Comparison of ENCODE assay signal across 1 cellular context in the genomic region with DNA sequence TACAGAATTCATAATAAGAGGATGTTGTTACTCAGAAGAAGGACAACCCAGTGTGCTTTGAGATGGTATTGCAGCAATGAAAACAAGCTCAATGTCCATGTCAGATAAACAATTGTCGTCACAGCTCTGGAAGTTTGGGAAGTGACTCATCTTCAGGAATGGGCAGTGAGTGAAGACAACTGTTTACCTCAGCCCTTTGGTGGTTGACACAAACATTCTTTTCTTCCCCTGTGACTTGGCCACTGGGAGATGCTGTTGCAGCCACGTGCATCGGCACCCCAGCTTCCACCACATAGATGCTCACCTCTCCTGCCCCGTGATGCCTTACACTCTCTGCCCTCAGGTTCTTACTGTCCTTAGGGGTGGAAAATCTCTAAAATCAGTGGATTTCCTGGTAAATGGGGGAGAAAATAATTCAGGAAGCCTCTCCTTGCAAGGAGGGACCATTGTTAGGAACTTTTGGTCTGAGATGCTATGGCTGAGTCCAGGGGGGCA.
TF ChIP-seq lines count a peak whose summit lies in the region.

No MANE protein-coding gene starts in this region.

TF ChIP-seq in HEK293, 187 proteins besides CTCF, POLR2A, EP300 and RAD21 (continued from another document and continues in another):
- TF ChIP-seq, protein P1, sequence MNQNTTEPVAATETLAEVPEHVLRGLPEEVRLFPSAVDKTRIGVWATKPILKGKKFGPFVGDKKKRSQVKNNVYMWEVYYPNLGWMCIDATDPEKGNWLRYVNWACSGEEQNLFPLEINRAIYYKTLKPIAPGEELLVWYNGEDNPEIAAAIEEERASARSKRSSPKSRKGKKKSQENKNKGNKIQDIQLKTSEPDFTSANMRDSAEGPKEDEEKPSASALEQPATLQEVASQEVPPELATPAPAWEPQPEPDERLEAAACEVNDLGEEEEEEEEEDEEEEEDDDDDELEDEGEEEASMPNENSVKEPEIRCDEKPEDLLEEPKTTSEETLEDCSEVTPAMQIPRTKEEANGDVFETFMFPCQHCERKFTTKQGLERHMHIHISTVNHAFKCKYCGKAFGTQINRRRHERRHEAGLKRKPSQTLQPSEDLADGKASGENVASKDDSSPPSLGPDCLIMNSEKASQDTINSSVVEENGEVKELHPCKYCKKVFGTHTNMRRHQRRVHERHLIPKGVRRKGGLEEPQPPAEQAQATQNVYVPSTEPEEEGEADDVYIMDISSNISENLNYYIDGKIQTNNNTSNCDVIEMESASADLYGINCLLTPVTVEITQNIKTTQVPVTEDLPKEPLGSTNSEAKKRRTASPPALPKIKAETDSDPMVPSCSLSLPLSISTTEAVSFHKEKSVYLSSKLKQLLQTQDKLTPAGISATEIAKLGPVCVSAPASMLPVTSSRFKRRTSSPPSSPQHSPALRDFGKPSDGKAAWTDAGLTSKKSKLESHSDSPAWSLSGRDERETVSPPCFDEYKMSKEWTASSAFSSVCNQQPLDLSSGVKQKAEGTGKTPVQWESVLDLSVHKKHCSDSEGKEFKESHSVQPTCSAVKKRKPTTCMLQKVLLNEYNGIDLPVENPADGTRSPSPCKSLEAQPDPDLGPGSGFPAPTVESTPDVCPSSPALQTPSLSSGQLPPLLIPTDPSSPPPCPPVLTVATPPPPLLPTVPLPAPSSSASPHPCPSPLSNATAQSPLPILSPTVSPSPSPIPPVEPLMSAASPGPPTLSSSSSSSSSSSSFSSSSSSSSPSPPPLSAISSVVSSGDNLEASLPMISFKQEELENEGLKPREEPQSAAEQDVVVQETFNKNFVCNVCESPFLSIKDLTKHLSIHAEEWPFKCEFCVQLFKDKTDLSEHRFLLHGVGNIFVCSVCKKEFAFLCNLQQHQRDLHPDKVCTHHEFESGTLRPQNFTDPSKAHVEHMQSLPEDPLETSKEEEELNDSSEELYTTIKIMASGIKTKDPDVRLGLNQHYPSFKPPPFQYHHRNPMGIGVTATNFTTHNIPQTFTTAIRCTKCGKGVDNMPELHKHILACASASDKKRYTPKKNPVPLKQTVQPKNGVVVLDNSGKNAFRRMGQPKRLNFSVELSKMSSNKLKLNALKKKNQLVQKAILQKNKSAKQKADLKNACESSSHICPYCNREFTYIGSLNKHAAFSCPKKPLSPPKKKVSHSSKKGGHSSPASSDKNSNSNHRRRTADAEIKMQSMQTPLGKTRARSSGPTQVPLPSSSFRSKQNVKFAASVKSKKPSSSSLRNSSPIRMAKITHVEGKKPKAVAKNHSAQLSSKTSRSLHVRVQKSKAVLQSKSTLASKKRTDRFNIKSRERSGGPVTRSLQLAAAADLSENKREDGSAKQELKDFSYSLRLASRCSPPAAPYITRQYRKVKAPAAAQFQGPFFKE (tag by site-specific recombination; IDR thresholded peaks at IDR 0.05; ENCODE audit: borderline replicate concordance) = no peak
- no peak for TF ChIP-seq ZNF350 (tag by site-specific recombination; IDR thresholded peaks at IDR 0.05)
- TF ChIP-seq, protein P2, sequence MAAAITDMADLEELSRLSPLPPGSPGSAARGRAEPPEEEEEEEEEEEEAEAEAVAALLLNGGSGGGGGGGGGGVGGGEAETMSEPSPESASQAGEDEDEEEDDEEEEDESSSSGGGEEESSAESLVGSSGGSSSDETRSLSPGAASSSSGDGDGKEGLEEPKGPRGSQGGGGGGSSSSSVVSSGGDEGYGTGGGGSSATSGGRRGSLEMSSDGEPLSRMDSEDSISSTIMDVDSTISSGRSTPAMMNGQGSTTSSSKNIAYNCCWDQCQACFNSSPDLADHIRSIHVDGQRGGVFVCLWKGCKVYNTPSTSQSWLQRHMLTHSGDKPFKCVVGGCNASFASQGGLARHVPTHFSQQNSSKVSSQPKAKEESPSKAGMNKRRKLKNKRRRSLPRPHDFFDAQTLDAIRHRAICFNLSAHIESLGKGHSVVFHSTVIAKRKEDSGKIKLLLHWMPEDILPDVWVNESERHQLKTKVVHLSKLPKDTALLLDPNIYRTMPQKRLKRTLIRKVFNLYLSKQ (tag by site-specific recombination; IDR thresholded peaks at IDR 0.05; ENCODE audit: borderline replicate concordance) = no peak
- no peak for TF ChIP-seq ZNF174 (tag by site-specific recombination; IDR thresholded peaks at IDR 0.05)
- TF ChIP-seq ZNF121 (tag by site-specific recombination; IDR thresholded peaks at IDR 0.05) = no peak
- TF ChIP-seq ZNF776 (tag by site-specific recombination; IDR thresholded peaks at IDR 0.05; ENCODE audit: borderline replicate concordance) = no peak
- no peak for TF ChIP-seq KLF16 (tag by site-specific recombination; IDR thresholded peaks at IDR 0.05)
- TF ChIP-seq, protein P3, sequence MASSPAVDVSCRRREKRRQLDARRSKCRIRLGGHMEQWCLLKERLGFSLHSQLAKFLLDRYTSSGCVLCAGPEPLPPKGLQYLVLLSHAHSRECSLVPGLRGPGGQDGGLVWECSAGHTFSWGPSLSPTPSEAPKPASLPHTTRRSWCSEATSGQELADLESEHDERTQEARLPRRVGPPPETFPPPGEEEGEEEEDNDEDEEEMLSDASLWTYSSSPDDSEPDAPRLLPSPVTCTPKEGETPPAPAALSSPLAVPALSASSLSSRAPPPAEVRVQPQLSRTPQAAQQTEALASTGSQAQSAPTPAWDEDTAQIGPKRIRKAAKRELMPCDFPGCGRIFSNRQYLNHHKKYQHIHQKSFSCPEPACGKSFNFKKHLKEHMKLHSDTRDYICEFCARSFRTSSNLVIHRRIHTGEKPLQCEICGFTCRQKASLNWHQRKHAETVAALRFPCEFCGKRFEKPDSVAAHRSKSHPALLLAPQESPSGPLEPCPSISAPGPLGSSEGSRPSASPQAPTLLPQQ (tag by site-specific recombination; IDR thresholded peaks at IDR 0.05) = peak; percentile 72; the same call in 1 of the 2 replicates
- no peak for TF ChIP-seq ZNF473 (tag by site-specific recombination; IDR thresholded peaks at IDR 0.05)
- TF ChIP-seq ZSCAN30 (tag by site-specific recombination; IDR thresholded peaks at IDR 0.05) = no peak
- TF ChIP-seq HOXD13 (CRISPR knock-in tag; IDR thresholded peaks at IDR 0.05; ENCODE audit: borderline replicate concordance) = no peak
- no peak for TF ChIP-seq ZNF48 (tag by site-specific recombination; IDR thresholded peaks at IDR 0.05)
- no peak for TF ChIP-seq ZNF843 (tag by site-specific recombination; IDR thresholded peaks at IDR 0.05)
- TF ChIP-seq ZXDB (tag by site-specific recombination; IDR thresholded peaks at IDR 0.05) = peak; percentile 62
- TF ChIP-seq KLF8 (tag by site-specific recombination; IDR thresholded peaks at IDR 0.05) = peak; percentile 80
- no peak for TF ChIP-seq ZNF501 (tag by site-specific recombination; IDR thresholded peaks at IDR 0.05)
- TF ChIP-seq, protein P4, sequence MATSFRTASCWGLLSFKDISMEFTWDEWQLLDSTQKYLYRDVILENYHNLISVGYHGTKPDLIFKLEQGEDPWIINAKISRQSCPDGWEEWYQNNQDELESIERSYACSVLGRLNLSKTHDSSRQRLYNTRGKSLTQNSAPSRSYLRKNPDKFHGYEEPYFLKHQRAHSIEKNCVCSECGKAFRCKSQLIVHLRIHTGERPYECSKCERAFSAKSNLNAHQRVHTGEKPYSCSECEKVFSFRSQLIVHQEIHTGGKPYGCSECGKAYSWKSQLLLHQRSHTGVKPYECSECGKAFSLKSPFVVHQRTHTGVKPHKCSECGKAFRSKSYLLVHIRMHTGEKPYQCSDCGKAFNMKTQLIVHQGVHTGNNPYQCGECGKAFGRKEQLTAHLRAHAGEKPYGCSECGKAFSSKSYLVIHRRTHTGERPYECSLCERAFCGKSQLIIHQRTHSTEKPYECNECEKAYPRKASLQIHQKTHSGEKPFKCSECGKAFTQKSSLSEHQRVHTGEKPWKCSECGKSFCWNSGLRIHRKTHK (tag by site-specific recombination; IDR thresholded peaks at IDR 0.05) = no peak
- TF ChIP-seq, protein P5, sequence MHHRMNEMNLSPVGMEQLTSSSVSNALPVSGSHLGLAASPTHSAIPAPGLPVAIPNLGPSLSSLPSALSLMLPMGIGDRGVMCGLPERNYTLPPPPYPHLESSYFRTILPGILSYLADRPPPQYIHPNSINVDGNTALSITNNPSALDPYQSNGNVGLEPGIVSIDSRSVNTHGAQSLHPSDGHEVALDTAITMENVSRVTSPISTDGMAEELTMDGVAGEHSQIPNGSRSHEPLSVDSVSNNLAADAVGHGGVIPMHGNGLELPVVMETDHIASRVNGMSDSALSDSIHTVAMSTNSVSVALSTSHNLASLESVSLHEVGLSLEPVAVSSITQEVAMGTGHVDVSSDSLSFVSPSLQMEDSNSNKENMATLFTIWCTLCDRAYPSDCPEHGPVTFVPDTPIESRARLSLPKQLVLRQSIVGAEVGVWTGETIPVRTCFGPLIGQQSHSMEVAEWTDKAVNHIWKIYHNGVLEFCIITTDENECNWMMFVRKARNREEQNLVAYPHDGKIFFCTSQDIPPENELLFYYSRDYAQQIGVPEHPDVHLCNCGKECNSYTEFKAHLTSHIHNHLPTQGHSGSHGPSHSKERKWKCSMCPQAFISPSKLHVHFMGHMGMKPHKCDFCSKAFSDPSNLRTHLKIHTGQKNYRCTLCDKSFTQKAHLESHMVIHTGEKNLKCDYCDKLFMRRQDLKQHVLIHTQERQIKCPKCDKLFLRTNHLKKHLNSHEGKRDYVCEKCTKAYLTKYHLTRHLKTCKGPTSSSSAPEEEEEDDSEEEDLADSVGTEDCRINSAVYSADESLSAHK (tag by site-specific recombination; IDR thresholded peaks at IDR 0.05) = no peak
- TF ChIP-seq, protein P6, sequence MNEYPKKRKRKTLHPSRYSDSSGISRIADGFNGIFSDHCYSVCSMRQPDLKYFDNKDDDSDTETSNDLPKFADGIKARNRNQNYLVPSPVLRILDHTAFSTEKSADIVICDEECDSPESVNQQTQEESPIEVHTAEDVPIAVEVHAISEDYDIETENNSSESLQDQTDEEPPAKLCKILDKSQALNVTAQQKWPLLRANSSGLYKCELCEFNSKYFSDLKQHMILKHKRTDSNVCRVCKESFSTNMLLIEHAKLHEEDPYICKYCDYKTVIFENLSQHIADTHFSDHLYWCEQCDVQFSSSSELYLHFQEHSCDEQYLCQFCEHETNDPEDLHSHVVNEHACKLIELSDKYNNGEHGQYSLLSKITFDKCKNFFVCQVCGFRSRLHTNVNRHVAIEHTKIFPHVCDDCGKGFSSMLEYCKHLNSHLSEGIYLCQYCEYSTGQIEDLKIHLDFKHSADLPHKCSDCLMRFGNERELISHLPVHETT (tag by site-specific recombination; IDR thresholded peaks at IDR 0.05) = peak; percentile 81; the same call in 1 of the 2 replicates
- no peak for TF ChIP-seq GLIS2 (tag by site-specific recombination; IDR thresholded peaks at IDR 0.05)
- TF ChIP-seq, protein P7, sequence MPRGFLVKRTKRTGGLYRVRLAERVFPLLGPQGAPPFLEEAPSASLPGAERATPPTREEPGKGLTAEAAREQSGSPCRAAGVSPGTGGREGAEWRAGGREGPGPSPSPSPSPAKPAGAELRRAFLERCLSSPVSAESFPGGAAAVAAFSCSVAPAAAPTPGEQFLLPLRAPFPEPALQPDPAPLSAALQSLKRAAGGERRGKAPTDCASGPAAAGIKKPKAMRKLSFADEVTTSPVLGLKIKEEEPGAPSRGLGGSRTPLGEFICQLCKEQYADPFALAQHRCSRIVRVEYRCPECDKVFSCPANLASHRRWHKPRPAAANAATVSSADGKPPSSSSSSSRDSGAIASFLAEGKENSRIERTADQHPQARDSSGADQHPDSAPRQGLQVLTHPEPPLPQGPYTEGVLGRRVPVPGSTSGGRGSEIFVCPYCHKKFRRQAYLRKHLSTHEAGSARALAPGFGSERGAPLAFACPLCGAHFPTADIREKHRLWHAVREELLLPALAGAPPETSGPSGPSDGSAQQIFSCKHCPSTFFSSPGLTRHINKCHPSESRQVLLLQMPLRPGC (tag by site-specific recombination; IDR thresholded peaks at IDR 0.05) = peak; percentile 93
- 0 out of 2 replicates have a peak, but pooled peaks have one; percentile 32 for TF ChIP-seq KLF10 (tag by site-specific recombination; IDR thresholded peaks at IDR 0.05)
- TF ChIP-seq ZNF623 (tag by site-specific recombination; IDR thresholded peaks at IDR 0.05) = no peak
- TF ChIP-seq ZNF555 (tag by site-specific recombination; conservative IDR thresholded peaks at IDR 0.05) = no peak
- TF ChIP-seq, protein P8, sequence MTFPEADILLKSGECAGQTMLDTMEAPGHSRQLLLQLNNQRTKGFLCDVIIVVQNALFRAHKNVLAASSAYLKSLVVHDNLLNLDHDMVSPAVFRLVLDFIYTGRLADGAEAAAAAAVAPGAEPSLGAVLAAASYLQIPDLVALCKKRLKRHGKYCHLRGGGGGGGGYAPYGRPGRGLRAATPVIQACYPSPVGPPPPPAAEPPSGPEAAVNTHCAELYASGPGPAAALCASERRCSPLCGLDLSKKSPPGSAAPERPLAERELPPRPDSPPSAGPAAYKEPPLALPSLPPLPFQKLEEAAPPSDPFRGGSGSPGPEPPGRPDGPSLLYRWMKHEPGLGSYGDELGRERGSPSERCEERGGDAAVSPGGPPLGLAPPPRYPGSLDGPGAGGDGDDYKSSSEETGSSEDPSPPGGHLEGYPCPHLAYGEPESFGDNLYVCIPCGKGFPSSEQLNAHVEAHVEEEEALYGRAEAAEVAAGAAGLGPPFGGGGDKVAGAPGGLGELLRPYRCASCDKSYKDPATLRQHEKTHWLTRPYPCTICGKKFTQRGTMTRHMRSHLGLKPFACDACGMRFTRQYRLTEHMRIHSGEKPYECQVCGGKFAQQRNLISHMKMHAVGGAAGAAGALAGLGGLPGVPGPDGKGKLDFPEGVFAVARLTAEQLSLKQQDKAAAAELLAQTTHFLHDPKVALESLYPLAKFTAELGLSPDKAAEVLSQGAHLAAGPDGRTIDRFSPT (tag by site-specific recombination; IDR thresholded peaks at IDR 0.05) = peak; percentile 46; the same call in 1 of the 2 replicates
- peak; percentile 78 for TF ChIP-seq SP7 (tag by site-specific recombination; IDR thresholded peaks at IDR 0.05)
- TF ChIP-seq, protein P9, sequence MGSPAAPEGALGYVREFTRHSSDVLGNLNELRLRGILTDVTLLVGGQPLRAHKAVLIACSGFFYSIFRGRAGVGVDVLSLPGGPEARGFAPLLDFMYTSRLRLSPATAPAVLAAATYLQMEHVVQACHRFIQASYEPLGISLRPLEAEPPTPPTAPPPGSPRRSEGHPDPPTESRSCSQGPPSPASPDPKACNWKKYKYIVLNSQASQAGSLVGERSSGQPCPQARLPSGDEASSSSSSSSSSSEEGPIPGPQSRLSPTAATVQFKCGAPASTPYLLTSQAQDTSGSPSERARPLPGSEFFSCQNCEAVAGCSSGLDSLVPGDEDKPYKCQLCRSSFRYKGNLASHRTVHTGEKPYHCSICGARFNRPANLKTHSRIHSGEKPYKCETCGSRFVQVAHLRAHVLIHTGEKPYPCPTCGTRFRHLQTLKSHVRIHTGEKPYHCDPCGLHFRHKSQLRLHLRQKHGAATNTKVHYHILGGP (tag by site-specific recombination; IDR thresholded peaks at IDR 0.05) = no peak
- TF ChIP-seq ZNF585B (tag by site-specific recombination; IDR thresholded peaks at IDR 0.05) = no peak
- no peak for TF ChIP-seq ZNF670 (tag by site-specific recombination; IDR thresholded peaks at IDR 0.05; ENCODE audit: low read depth)
- peak; percentile 37; the same call in 1 of the 2 replicates for TF ChIP-seq ZNF654 (tag by site-specific recombination; IDR thresholded peaks at IDR 0.05; ENCODE audit: low read depth)
- TF ChIP-seq, protein P10, sequence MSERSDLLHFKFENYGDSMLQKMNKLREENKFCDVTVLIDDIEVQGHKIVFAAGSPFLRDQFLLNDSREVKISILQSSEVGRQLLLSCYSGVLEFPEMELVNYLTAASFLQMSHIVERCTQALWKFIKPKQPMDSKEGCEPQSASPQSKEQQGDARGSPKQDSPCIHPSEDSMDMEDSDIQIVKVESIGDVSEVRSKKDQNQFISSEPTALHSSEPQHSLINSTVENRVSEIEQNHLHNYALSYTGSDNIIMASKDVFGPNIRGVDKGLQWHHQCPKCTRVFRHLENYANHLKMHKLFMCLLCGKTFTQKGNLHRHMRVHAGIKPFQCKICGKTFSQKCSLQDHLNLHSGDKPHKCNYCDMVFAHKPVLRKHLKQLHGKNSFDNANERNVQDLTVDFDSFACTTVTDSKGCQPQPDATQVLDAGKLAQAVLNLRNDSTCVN (tag by site-specific recombination; optimal IDR thresholded peaks at IDR 0.05) = no peak
- no peak for TF ChIP-seq KLF1 (tag by site-specific recombination; IDR thresholded peaks at IDR 0.05)
- TF ChIP-seq ZNF248 (tag by site-specific recombination; IDR thresholded peaks at IDR 0.05) = no peak
